6 cellular contexts compared by ENCODE assay signal in the genomic region with DNA sequence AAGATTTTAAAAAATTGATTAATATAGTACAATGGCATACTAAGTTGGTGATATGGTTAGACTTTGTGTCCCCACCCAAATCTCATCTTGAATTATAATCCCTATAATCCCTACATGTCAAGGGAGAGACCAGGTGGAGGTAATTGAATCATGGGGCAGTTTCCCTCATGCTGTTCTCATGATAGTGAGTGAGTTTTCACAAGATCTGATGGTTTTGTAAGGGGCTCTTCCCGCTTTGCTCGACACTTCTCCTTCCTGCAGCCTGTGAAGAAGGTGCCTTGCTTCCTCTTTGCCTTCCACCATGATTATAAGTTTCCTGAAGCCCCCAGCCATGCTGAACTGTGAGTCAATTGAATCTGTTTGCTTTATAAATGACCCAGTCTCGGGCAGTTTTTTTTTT. TPM values are rescaled to one million over a fixed set of nuclear protein-coding genes. Genes with fewer than 3 reads are reported as not detected.
"Had no signal": no experiment of that assay in that cellular context is flagged by ENCODE, and none has a peak within 500 bp of the region (broad histone marks: within the 10 kb centered on the region; RNA-seq: fewer than 3 reads in every experiment).

No MANE protein-coding gene starts in this region.

RNA-seq across cellular contexts. Expression of gene ADH7, which starts 20.2 kb away (rescaled TPM):
- total RNA-seq: HepG2, HT1080, IMR-90, OCI-LY7, Right ventricle myocardium superior, SJSA1 had no signal
- polyA plus RNA-seq: HepG2, IMR-90 had no signal
